11 cellular contexts compared by ENCODE assay signal in genomic region chr19:47253467-47253881, GRCh38. TPM values are rescaled to one million over a fixed set of nuclear protein-coding genes. Genes with fewer than 3 reads are reported as not detected.
DNase-seq lines count a peak whose midpoint lies in the region; TF ChIP-seq lines count a peak whose summit lies in the region.
"Had no signal": no experiment of that assay in that cellular context is flagged by ENCODE, and none has a peak within 500 bp of the region (broad histone marks: within the 10 kb centered on the region; RNA-seq: fewer than 3 reads in every experiment).

No MANE protein-coding gene starts in this region.

- no peaks in the 10 kb centered on the region for H3K36me3 Mint-ChIP-seq in IgD-negative memory B cell
- H3K36me3 Mint-ChIP-seq: activated naive CD8-positive, alpha-beta T cell had no signal

- DNase-seq in BJ (ENCODE audit: low read depth) (peak; percentile 68), astrocyte of the hippocampus (ENCODE audit: low read depth, low spot score) (peak; percentile 91), kidney tubule cell (ENCODE audit: low spot score) (peak; percentile 80), NCI-H510A (lab: John Stamatoyannopoulos, UW) (no peak), SIG-M5 treated with dmso at 0.1 percent for 504 hours (lab: John Stamatoyannopoulos, UW; ENCODE audit: unreplicated experiment) (no peak), epidermal melanocyte (ENCODE audit: insufficient read length, low spot score) (no peak), D341Med (ENCODE audit: low spot score) (no peak)
- DNase-seq: NCI-H2029 treated with DMSO at 0.1 percent for 48 hours, posterior cingulate gyrus had no signal

- peak overlapping the region in 2 of 3 donors; percentile 10 to 63 for H3K27ac Mint-ChIP-seq in IgD-negative memory B cell
- H3K27ac Mint-ChIP-seq: activated naive CD8-positive, alpha-beta T cell had no signal

- TF ChIP-seq CTCF in BJ (IDR thresholded peaks at IDR 0.05; ENCODE audit: insufficient read depth, low read depth, low read length): no peak

- no peaks in the 10 kb centered on the region for H3K27me3 Mint-ChIP-seq in IgD-negative memory B cell
- H3K27me3 Mint-ChIP-seq: activated naive CD8-positive, alpha-beta T cell had no signal

- H3K4me1 Mint-ChIP-seq in IgD-negative memory B cell: peaks cover 14 to 19% (median 14%) of the 10 kb centered on the region in 3 donors

- no peaks in the 10 kb centered on the region for H3K9me3 Mint-ChIP-seq in IgD-negative memory B cell

- CTCF ChIA-PET in BJ (lab: Yijun Ruan, JAX): interaction anchor here (0.9 to 5.9 kb wide), 4 partner anchors 8 to 104 kb away, joined by 4 to 85 read pairs (median 12); no protein-coding TSS in a partner anchor

- H3K27me3 ChIP-seq in BJ (ENCODE audit: control insufficient read depth, insufficient read depth, low read length): no peaks in the 10 kb centered on the region

- no peak overlapping the region for H3K4me3 ChIP-seq in BJ (ENCODE audit: low read depth, low read length)

- peaks cover 1% of the 10 kb centered on the region; the same call in 1 of the 2 replicates for H3K36me3 ChIP-seq in BJ (ENCODE audit: control insufficient read depth, insufficient read depth, low read length)

- POLR2A ChIA-PET in BJ (lab: Charles Lee): no interaction called here

- peak overlapping the region in 1 of 4 donors; percentile 56 for H3K4me3 Mint-ChIP-seq in IgD-negative memory B cell
- H3K4me3 Mint-ChIP-seq: activated naive CD8-positive, alpha-beta T cell had no signal

RNA-seq across cellular contexts. Expression of gene CCDC9, which starts 2.9 kb away (rescaled TPM):
- polyA plus RNA-seq in BJ (2011; rRNA removed) (4.1 and 5.5 TPM in 2 replicates), IgD-negative memory B cell (16.0 TPM)
- polyA minus RNA-seq in BJ (2011; rRNA and poly(A)+ RNA removed): 3.6 and 4.8 TPM in 2 replicates

RNA-seq across cellular contexts. Expression of gene INAFM1, which starts 21.2 kb away (rescaled TPM):
- polyA plus RNA-seq in BJ (2011; rRNA removed) (2.2 and 2.9 TPM in 2 replicates), IgD-negative memory B cell (2.3 TPM)
- polyA minus RNA-seq in BJ (2011; rRNA and poly(A)+ RNA removed): 1.00 and 1.8 TPM in 2 replicates

RNA-seq across cellular contexts. Expression of gene BBC3, which starts 22.5 kb away (rescaled TPM):
- polyA plus RNA-seq in BJ (2011; rRNA removed) (5.2 and 5.7 TPM in 2 replicates), IgD-negative memory B cell (5.1 TPM)
- 4.4 and 6.5 TPM in 2 replicates for polyA minus RNA-seq in BJ (2011; rRNA and poly(A)+ RNA removed)

RNA-seq across cellular contexts. Expression of gene C5AR1, which starts 56.2 kb away (rescaled TPM):
- polyA plus RNA-seq in BJ (2011; rRNA removed): 0.42 TPM in 2 replicates
- 0.81 TPM in 1 of 2 replicates, not detected in the other for polyA minus RNA-seq in BJ (2011; rRNA and poly(A)+ RNA removed)
- 0.30 TPM for polyA plus RNA-seq in IgD-negative memory B cell

Comparison
In these comparisons a context has a peak if more than half of its experiments do, and no peak if none do; other contexts are left out.
1. DNase-seq: peak in BJ (single experiment), astrocyte of the hippocampus (single experiment) and kidney tubule cell (single experiment); none in NCI-H510A (single experiment), SIG-M5 treated with dmso at 0.1 percent for 504 hours (single experiment), epidermal melanocyte (single experiment) and D341Med (single experiment).